Comparison of ENCODE assay signal across 29 cellular contexts in genomic region chr17:32881054-32881453, GRCh38. TPM values are rescaled to one million over a fixed set of nuclear protein-coding genes. Genes with fewer than 3 reads are reported as not detected.
A peak's percentile ranks its signal among the peaks of the same experiment; 100 is the strongest.
DNase-seq lines count a peak whose midpoint lies in the region; ATAC-seq, FAIRE-seq and TF ChIP-seq lines count a peak whose summit lies in the region.
"Had no signal": no experiment of that assay in that cellular context is flagged by ENCODE, and none has a peak within 500 bp of the region (broad histone marks: within the 10 kb centered on the region; RNA-seq: fewer than 3 reads in every experiment).

No MANE protein-coding gene starts in this region.

- ATAC-seq in lung (ENCODE audit: insufficient read depth, low FRiP score): no peak
- no peak for ATAC-seq in HG03432 (IDR thresholded peaks at IDR 0.05; ENCODE audit: unreplicated experiment)
- ATAC-seq: body of pancreas, GM23338, heart right ventricle, left cardiac atrium, T-cell had no signal

- 76 to 82% methylated on average over 2 of the region's 2 CpGs for WGBS in lung, 2 donors
- 77% methylated on average over 2 of the region's 2 CpGs for WGBS in hepatocyte (ENCODE audit: low lambda C conversion rate, missing lambda C conversion rate)

- H3K36me3 Mint-ChIP-seq in activated naive CD4-positive, alpha-beta T cell treated with anti-CD3 and anti-CD28 coated beads for 36 hours (ENCODE audit: low read depth): no peaks in the 10 kb centered on the region
- H3K36me3 Mint-ChIP-seq: T-cell had no signal

- CTCF ChIA-PET in activated naive CD4-positive, alpha-beta T cell treated with anti-CD3 and anti-CD28 coated beads for 36 hours (lab: Charles Lee): interaction anchor here (2.7 kb wide), 1 partner anchor 98 kb away, joined by 9 read pairs; no protein-coding TSS in a partner anchor

- no peak overlapping the region for H3K27ac Mint-ChIP-seq in activated naive CD4-positive, alpha-beta T cell treated with anti-CD3 and anti-CD28 coated beads for 36 hours
- H3K27ac Mint-ChIP-seq: GM23338, T-cell had no signal

- H3K27ac ChIP-seq in BLaER1 (no peak overlapping the region), lung (ENCODE audit: low read depth in 1 of 2, low read length in 1 of 2) (no peak overlapping the region), hepatocyte (no peak overlapping the region)
- H3K27ac ChIP-seq: body of pancreas, epithelial cell of prostate, heart right ventricle, uterus had no signal

- TF ChIP-seq CTCF in lung (IDR thresholded peaks at IDR 0.05; ENCODE audit: control extremely low read depth, extremely low read depth) (no peak), hepatocyte (IDR thresholded peaks at IDR 0.05; ENCODE audit: poor library complexity) (no peak)

- no peaks in the 10 kb centered on the region for H3K79me2 ChIP-seq in hepatocyte

- intact Hi-C loops in activated naive CD4-positive, alpha-beta T cell treated with anti-CD3 and anti-CD28 coated beads for 36 hours (cut with micrococcal nuclease): no loop called here

- H3K27me3 ChIP-seq in BLaER1 (peaks cover 7% of the 10 kb centered on the region), lung (ENCODE audit: control insufficient read depth, insufficient read depth) (no peaks in the 10 kb centered on the region), hepatocyte (no peaks in the 10 kb centered on the region)
- H3K27me3 ChIP-seq: body of pancreas, uterus had no signal

- H3K4me3 Mint-ChIP-seq in activated naive CD4-positive, alpha-beta T cell treated with anti-CD3 and anti-CD28 coated beads for 36 hours: no peak overlapping the region
- H3K4me3 Mint-ChIP-seq: GM23338, T-cell had no signal

- H3K9ac ChIP-seq in BLaER1: no peak overlapping the region

- no peak for FAIRE-seq in GM19239 (lab: Jason Lieb, UNC)
- FAIRE-seq: D721Med had no signal

- peaks cover 21% of the 10 kb centered on the region for H3K4me1 ChIP-seq in BLaER1
- H3K4me1 ChIP-seq in lung (ENCODE audit: control insufficient read depth in 2 of 2, insufficient read depth in 2 of 2, low read length in 2 of 2): peaks cover 0 to 6% of the 10 kb centered on the region in 2 donors
- H3K4me1 ChIP-seq in hepatocyte (ENCODE audit: insufficient read depth): peaks cover 6% of the 10 kb centered on the region
- H3K4me1 ChIP-seq: body of pancreas, uterus had no signal

- no peaks in the 10 kb centered on the region for H3K9me3 Mint-ChIP-seq in activated naive CD4-positive, alpha-beta T cell treated with anti-CD3 and anti-CD28 coated beads for 36 hours
- H3K9me3 Mint-ChIP-seq: GM23338, T-cell had no signal

- H4K20me1 ChIP-seq in BLaER1: no peaks in the 10 kb centered on the region
- no peaks in the 10 kb centered on the region for H4K20me1 ChIP-seq in hepatocyte (ENCODE audit: insufficient read depth, poor library complexity, severe bottlenecking)

- no peaks in the 10 kb centered on the region for H3K36me3 ChIP-seq in BLaER1
- no peaks in the 10 kb centered on the region for H3K36me3 ChIP-seq in lung (ENCODE audit: control insufficient read depth in 2 of 2, insufficient read depth in 2 of 2, low read length in 2 of 2)
- H3K36me3 ChIP-seq in hepatocyte (replicated peaks; ENCODE audit: insufficient read depth, low read depth): no peaks in the 10 kb centered on the region
- H3K36me3 ChIP-seq: heart right ventricle, uterus had no signal

- no peak overlapping the region for H3K4me3 ChIP-seq in BLaER1
- no peak overlapping the region for H3K4me3 ChIP-seq in lung
- no peak overlapping the region for H3K4me3 ChIP-seq in hepatocyte
- H3K4me3 ChIP-seq: body of pancreas, GM23338, heart right ventricle, uterus had no signal

- H3K27me3 Mint-ChIP-seq in activated naive CD4-positive, alpha-beta T cell treated with anti-CD3 and anti-CD28 coated beads for 36 hours (ENCODE audit: low read depth): peaks cover 4% of the 10 kb centered on the region

- H3K4me2 ChIP-seq in BLaER1: 0 out of 2 replicates have a peak overlapping the region, but pooled peaks have one; percentile 20
- no peak overlapping the region for H3K4me2 ChIP-seq in hepatocyte
- H3K4me2 ChIP-seq: GM23338 had no signal

- DNase-seq in GM19239 (ENCODE audit: insufficient read length, low spot score) (peak; percentile 9), NCI-H526 (lab: John Stamatoyannopoulos, UW) (peak; percentile 37 to 78), lung (ENCODE audit: low spot score) (peak; percentile 2), COR-L47 (lab: John Stamatoyannopoulos, UW) (no peak), hepatocyte (ENCODE audit: low spot score) (no peak)
- DNase-seq in activated naive CD4-positive, alpha-beta T cell treated with anti-CD3 and anti-CD28 coated beads for 36 hours: no peak
- DNase-seq: activated CD4-positive, CD25-positive, alpha-beta regulatory T cell treated with anti-CD3 and anti-CD28 coated beads, Interleukin-2, amount 50 U/mL, for 72 hours; activated gamma-delta T cell treated with Interleukin-2 at 50 U/mL for 16 hours; body of pancreas; C1 segment of cervical spinal cord; EL; heart right ventricle; KBM-7; left cardiac atrium; NCI-H1694 treated with DMSO at 0.1 percent for 48 hours; NCI-H2227 treated with DMSO at 0.1 percent for 48 hours; NCI-H774; nucleus accumbens; retina; SHP77; stimulated activated CD4-positive, alpha-beta T cell treated with anti-CD3 and anti-CD28 coated beads, Interleukin-4, amount 100 ng/mL, for 24 hours; stimulated activated naive CD4-positive, alpha-beta T cell; T-cell; uterus had no signal

- H3K9me3 ChIP-seq in BLaER1: no peaks in the 10 kb centered on the region
- H3K9me3 ChIP-seq in lung (ENCODE audit: control insufficient read depth in 2 of 2, insufficient read depth in 1 of 2, low read length in 1 of 2): no peaks in the 10 kb centered on the region
- H3K9me3 ChIP-seq in hepatocyte (ENCODE audit: low read depth): no peaks in the 10 kb centered on the region
- H3K9me3 ChIP-seq: body of pancreas, heart right ventricle, uterus had no signal

- H3K9me2 ChIP-seq in hepatocyte (replicated peaks; ENCODE audit: insufficient read depth): no peaks in the 10 kb centered on the region

- peaks cover 18% of the 10 kb centered on the region for H3K4me1 Mint-ChIP-seq in activated naive CD4-positive, alpha-beta T cell treated with anti-CD3 and anti-CD28 coated beads for 36 hours (ENCODE audit: low read depth)

- H2AFZ ChIP-seq in hepatocyte: no peak overlapping the region
- H2AFZ ChIP-seq: GM23338 had no signal

RNA-seq across cellular contexts. Expression of gene MYO1D, which starts 4.1 kb away (rescaled TPM):
- 10 to 100 TPM; 73.1 to 75.8 TPM for total RNA-seq in lung
- polyA plus RNA-seq in lung: 10 to 100 TPM; 22.0 to 49.7 TPM
- 1 to 10 TPM; 6.7 to 8.3 TPM for total RNA-seq in activated naive CD4-positive, alpha-beta T cell treated with anti-CD3 and anti-CD28 coated beads for 36 hours
- total RNA-seq in hepatocyte: 63.2 and 89.0 TPM in 2 replicates
- 34.3 and 36.2 TPM in 2 replicates for polyA plus RNA-seq in hepatocyte

RNA-seq across cellular contexts. Expression of gene TMEM98, which starts 46.9 kb away (rescaled TPM):
- total RNA-seq in lung (100 to 1,000 TPM in 1 of 2 donors, 10 to 100 TPM in 1; 46.8 to 176 TPM), hepatocyte (280 and 320 TPM in 2 replicates)
- polyA plus RNA-seq in lung (10 to 100 TPM; 28.4 to 45.8 TPM), hepatocyte (406 and 430 TPM in 2 replicates)
- not detected for total RNA-seq in activated naive CD4-positive, alpha-beta T cell treated with anti-CD3 and anti-CD28 coated beads for 36 hours

Comparison
In these comparisons a context has a peak if more than half of its experiments do, and no peak if none do; other contexts are left out.
1. DNase-seq: peak in GM19239 (single experiment), NCI-H526 (2 of 2) and lung (single experiment); none in activated naive CD4-positive, alpha-beta T cell treated with anti-CD3 and anti-CD28 coated beads for 36 hours (single experiment), COR-L47 (single experiment) and hepatocyte (single experiment).
2. RNA of gene TMEM98, which starts 46.9 kb away (total RNA-seq): 280 to 320 TPM in hepatocyte and 46.8 to 176 TPM in lung; not detected in activated naive CD4-positive, alpha-beta T cell treated with anti-CD3 and anti-CD28 coated beads for 36 hours; every median in the first group is over 10 times any median in the second.